In genomic region chr2:98519156-98519555, GRCh38 we compare ENCODE assay signal across 12 cellular contexts.
DNase-seq lines count a peak whose midpoint lies in the region; ATAC-seq and TF ChIP-seq lines count a peak whose summit lies in the region.
"Had no signal": no experiment of that assay in that cellular context is flagged by ENCODE, and none has a peak within 500 bp of the region (broad histone marks: within the 10 kb centered on the region; RNA-seq: fewer than 3 reads in every experiment).

No MANE protein-coding gene starts in this region.

- H3K4me2 ChIP-seq in MM.1S (ENCODE audit: low read depth, low read length) = no peak overlapping the region

- CTCF ChIA-PET in activated CD4-positive, alpha-beta memory T cell treated with anti-CD3 and anti-CD28 coated beads, Interleukin-2, amount 10 ng/mL, durations not matched to agents 7 days and 5 days (lab: Charles Lee) = interaction anchor here (1.0 to 2.1 kb wide), 5 partner anchors 14 to 106 kb away, joined by 3 to 9 read pairs (median 4); no protein-coding TSS in a partner anchor
- CTCF ChIA-PET in activated CD4-positive, alpha-beta memory T cell treated with anti-CD3 and anti-CD28 coated beads for 36 hours (lab: Charles Lee) = interaction anchor here (0.9 to 1.6 kb wide), 7 partner anchors 12 to 107 kb away, joined by 3 to 17 read pairs (median 4); no protein-coding TSS in a partner anchor

- H3K9me3 Mint-ChIP-seq in activated CD4-positive, alpha-beta memory T cell treated with anti-CD3 and anti-CD28 coated beads, Interleukin-2, amount 10 ng/mL, durations not matched to agents 7 days and 5 days = no peaks in the 10 kb centered on the region
- H3K9me3 Mint-ChIP-seq in activated CD4-positive, alpha-beta memory T cell treated with anti-CD3 and anti-CD28 coated beads for 36 hours = no peaks in the 10 kb centered on the region
- no peaks in the 10 kb centered on the region for H3K9me3 Mint-ChIP-seq in T-helper 2 cell treated with Interferon-gamma antibody and Interleukin-4, amounts not matched to agents 5 μg/mL and 100 μg/mL, for 36 hours
- H3K9me3 Mint-ChIP-seq: stimulated activated naive CD8-positive, alpha-beta T cell treated with anti-CD3 and anti-CD28 coated beads, Interleukin-15, Interleukin-2, amounts not matched to agents 100 ng/mL and 50 ng/mL, for 24 hours had no signal

- no peaks in the 10 kb centered on the region for H3K9me3 ChIP-seq in MM.1S (replicated peaks; ENCODE audit: insufficient read depth, low read length)
- H3K9me3 ChIP-seq: lower lobe of right lung had no signal

- H2AFZ ChIP-seq in MM.1S (ENCODE audit: low read length) = no peak overlapping the region

- POLR2A ChIA-PET in activated CD4-positive, alpha-beta memory T cell treated with anti-CD3 and anti-CD28 coated beads, Interleukin-2, amount 10 ng/mL, durations not matched to agents 7 days and 5 days (lab: Charles Lee) = interaction anchor here (0.9 kb wide), 1 partner anchor 72 kb away, joined by 4 read pairs; no protein-coding TSS in a partner anchor
- POLR2A ChIA-PET in activated CD4-positive, alpha-beta memory T cell treated with anti-CD3 and anti-CD28 coated beads for 36 hours (lab: Charles Lee) = no interaction called here

- 0 out of 2 replicates have a peak overlapping the region, but pooled peaks have one; percentile 4 for H3K27ac ChIP-seq in MM.1S (ENCODE audit: low read length)
- H3K27ac ChIP-seq: lower lobe of right lung, skin epidermis had no signal

- H3K4me1 ChIP-seq in MM.1S (ENCODE audit: low read length) = peaks cover 46% of the 10 kb centered on the region

- H3K79me2 ChIP-seq in MM.1S (ENCODE audit: low read length) = peaks cover 93% of the 10 kb centered on the region

- intact Hi-C loops in activated CD4-positive, alpha-beta memory T cell treated with anti-CD3 and anti-CD28 coated beads for 36 hours (cut with micrococcal nuclease) = no loop called here

- no peaks in the 10 kb centered on the region for H3K27me3 Mint-ChIP-seq in activated CD4-positive, alpha-beta memory T cell treated with anti-CD3 and anti-CD28 coated beads, Interleukin-2, amount 10 ng/mL, durations not matched to agents 7 days and 5 days
- no peaks in the 10 kb centered on the region for H3K27me3 Mint-ChIP-seq in activated CD4-positive, alpha-beta memory T cell treated with anti-CD3 and anti-CD28 coated beads for 36 hours
- H3K27me3 Mint-ChIP-seq in T-helper 2 cell treated with Interferon-gamma antibody and Interleukin-4, amounts not matched to agents 5 μg/mL and 100 μg/mL, for 36 hours (ENCODE audit: low read depth) = no peaks in the 10 kb centered on the region
- H3K27me3 Mint-ChIP-seq: stimulated activated naive CD8-positive, alpha-beta T cell treated with anti-CD3 and anti-CD28 coated beads, Interleukin-15, Interleukin-2, amounts not matched to agents 100 ng/mL and 50 ng/mL, for 24 hours had no signal

- H3K36me3 Mint-ChIP-seq in activated CD4-positive, alpha-beta memory T cell treated with anti-CD3 and anti-CD28 coated beads, Interleukin-2, amount 10 ng/mL, durations not matched to agents 7 days and 5 days (ENCODE audit: low read depth) = peaks cover 32% of the 10 kb centered on the region
- H3K36me3 Mint-ChIP-seq in activated CD4-positive, alpha-beta memory T cell treated with anti-CD3 and anti-CD28 coated beads for 36 hours = peaks cover 10% of the 10 kb centered on the region
- H3K36me3 Mint-ChIP-seq in T-helper 2 cell treated with Interferon-gamma antibody and Interleukin-4, amounts not matched to agents 5 μg/mL and 100 μg/mL, for 36 hours (ENCODE audit: low read depth) = peaks cover 37% of the 10 kb centered on the region

- peaks cover 18% of the 10 kb centered on the region for H3K36me3 ChIP-seq in MM.1S (replicated peaks; ENCODE audit: insufficient read depth, low read length)

- no peaks in the 10 kb centered on the region for H3K9me2 ChIP-seq in MM.1S (replicated peaks; ENCODE audit: insufficient read depth, low read length)

- H3K27me3 ChIP-seq in MM.1S (replicated peaks; ENCODE audit: insufficient read depth, low read length) = no peaks in the 10 kb centered on the region

- H3K27ac Mint-ChIP-seq in activated CD4-positive, alpha-beta memory T cell treated with anti-CD3 and anti-CD28 coated beads, Interleukin-2, amount 10 ng/mL, durations not matched to agents 7 days and 5 days = peak overlapping the region; percentile 11
- no peak overlapping the region for H3K27ac Mint-ChIP-seq in activated CD4-positive, alpha-beta memory T cell treated with anti-CD3 and anti-CD28 coated beads for 36 hours
- no peak overlapping the region for H3K27ac Mint-ChIP-seq in T-helper 2 cell treated with Interferon-gamma antibody and Interleukin-4, amounts not matched to agents 5 μg/mL and 100 μg/mL, for 36 hours
- H3K27ac Mint-ChIP-seq: stimulated activated naive CD8-positive, alpha-beta T cell treated with anti-CD3 and anti-CD28 coated beads, Interleukin-15, Interleukin-2, amounts not matched to agents 100 ng/mL and 50 ng/mL, for 24 hours had no signal

- H3K4me1 Mint-ChIP-seq in activated CD4-positive, alpha-beta memory T cell treated with anti-CD3 and anti-CD28 coated beads, Interleukin-2, amount 10 ng/mL, durations not matched to agents 7 days and 5 days = peaks cover 37% of the 10 kb centered on the region
- H3K4me1 Mint-ChIP-seq in activated CD4-positive, alpha-beta memory T cell treated with anti-CD3 and anti-CD28 coated beads for 36 hours (ENCODE audit: low read depth) = peaks cover 36% of the 10 kb centered on the region
- peaks cover 33% of the 10 kb centered on the region for H3K4me1 Mint-ChIP-seq in T-helper 2 cell treated with Interferon-gamma antibody and Interleukin-4, amounts not matched to agents 5 μg/mL and 100 μg/mL, for 36 hours (ENCODE audit: low read depth)

- no peak overlapping the region for H3K9ac ChIP-seq in MM.1S (ENCODE audit: low read length)

- H3K4me3 ChIP-seq in MM.1S (ENCODE audit: low read length) = no peak overlapping the region
- H3K4me3 ChIP-seq: lower lobe of right lung, skin epidermis had no signal

- peaks cover 20% of the 10 kb centered on the region for H3F3A ChIP-seq in MM.1S (ENCODE audit: insufficient read depth, low read length)

- H3K4me3 Mint-ChIP-seq in activated CD4-positive, alpha-beta memory T cell treated with anti-CD3 and anti-CD28 coated beads, Interleukin-2, amount 10 ng/mL, durations not matched to agents 7 days and 5 days = no peak overlapping the region
- no peak overlapping the region for H3K4me3 Mint-ChIP-seq in activated CD4-positive, alpha-beta memory T cell treated with anti-CD3 and anti-CD28 coated beads for 36 hours
- no peak overlapping the region for H3K4me3 Mint-ChIP-seq in T-helper 2 cell treated with Interferon-gamma antibody and Interleukin-4, amounts not matched to agents 5 μg/mL and 100 μg/mL, for 36 hours
- H3K4me3 Mint-ChIP-seq: stimulated activated naive CD8-positive, alpha-beta T cell treated with anti-CD3 and anti-CD28 coated beads, Interleukin-15, Interleukin-2, amounts not matched to agents 100 ng/mL and 50 ng/mL, for 24 hours had no signal

- peak; percentile 53 for ATAC-seq in esophagus mucosa
- ATAC-seq in GM19324 (IDR thresholded peaks at IDR 0.05; ENCODE audit: low FRiP score, unreplicated experiment) = no peak

- no peaks in the 10 kb centered on the region for H4K20me1 ChIP-seq in MM.1S (ENCODE audit: insufficient read depth, low read length)

- no peak for DNase-seq in activated CD4-positive, alpha-beta memory T cell treated with anti-CD3 and anti-CD28 coated beads, Interleukin-2, amount 10 ng/mL, durations not matched to agents 7 days and 5 days
- DNase-seq in activated CD4-positive, alpha-beta memory T cell treated with anti-CD3 and anti-CD28 coated beads for 36 hours = no peak
- DNase-seq in MM.1S (no peak), putamen (ENCODE audit: low spot score) (peak; percentile 66), H4 (ENCODE audit: low spot score) (no peak)
- no peak for DNase-seq in T-helper 2 cell treated with Interferon-gamma antibody and Interleukin-4, amounts not matched to agents 5 μg/mL and 100 μg/mL, for 36 hours (ENCODE audit: low spot score)
- DNase-seq: lower lobe of right lung, SIG-M5 had no signal

- no peak for TF ChIP-seq CTCF in MM.1S (IDR thresholded peaks at IDR 0.05; ENCODE audit: low read length)
